In genomic region chr13:48260970-48261369, GRCh38 we compare ENCODE assay signal across 32 cellular contexts.
"Had no signal": no experiment of that assay in that cellular context is flagged by ENCODE, and none has a peak within 500 bp of the region (broad histone marks: within the 10 kb centered on the region; RNA-seq: fewer than 3 reads in every experiment).

No MANE protein-coding gene starts in this region.

- H3K4me3 Mint-ChIP-seq: activated B cell treated with CpG ODN at 0.5 μM for 24 hours; activated CD8-positive, alpha-beta T cell treated with anti-CD3 and anti-CD28 coated beads for 36 hours; activated T-cell treated with anti-CD3 and anti-CD28 coated beads, Interleukin-2, amount 50 U/mL, for 4 hours; activated T-helper 17 cell treated with anti-CD3 and anti-CD28 coated beads, Interleukin-2, amount 50 U/mL, for 72 hours; effector memory CD8-positive, alpha-beta T cell; T-helper 17 cell; T-helper 2 cell treated with Interferon-gamma antibody and Interleukin-4, amounts not matched to agents 5 μg/mL and 100 μg/mL, for 36 hours had no signal

- DNase-seq: activated B cell treated with CpG ODN at 0.5 μM for 24 hours; activated CD4-positive, alpha-beta T cell treated with anti-CD3 and anti-CD28 coated beads for 48 hours; activated CD4-positive, alpha-beta T cell treated with anti-CD3 and anti-CD28 coated beads, Interleukin-2, amount 50 U/mL, for 1 hour; activated CD4-positive, alpha-beta T cell treated with anti-CD3 and anti-CD28 coated beads, Interleukin-2, amount 50 U/mL, for 48 hours; activated CD8-positive, alpha-beta memory T cell treated with anti-CD3 and anti-CD28 coated beads for 24 hours; activated CD8-positive, alpha-beta T cell treated with anti-CD3 and anti-CD28 coated beads for 36 hours; activated effector memory CD4-positive, alpha-beta T cell treated with Interleukin-2 at 50 U/mL for 16 hours; activated gamma-delta T cell treated with Interleukin-2 at 50 U/mL for 16 hours; activated naive CD4-positive, alpha-beta T cell treated with Interleukin-2 at 50 U/mL for 16 hours; activated T-cell treated with anti-CD3 and anti-CD28 coated beads, Interleukin-2, amount 50 U/mL, for 4 hours; adrenal gland; amygdala; aorta; body of pancreas; caudate nucleus; cortex of kidney; dermis blood vessel endothelial cell; effector CD4-positive, alpha-beta T cell; effector memory CD8-positive, alpha-beta T cell; erythroblast; foreskin keratinocyte; heart right ventricle; T-helper 1 cell; T-helper 17 cell; T1000; WERI-Rb-1 had no signal

- H3K9me3 ChIP-seq: adrenal gland, body of pancreas, esophagus muscularis mucosa, gastroesophageal sphincter, heart right ventricle had no signal

- H3K27ac Mint-ChIP-seq: activated B cell treated with CpG ODN at 0.5 μM for 24 hours; activated naive CD4-positive, alpha-beta T cell treated with anti-CD3 and anti-CD28 coated beads, Interleukin-2, amount 50 U/mL, for 72 hours; activated T-helper 17 cell treated with anti-CD3 and anti-CD28 coated beads, Interleukin-2, amount 50 U/mL, for 72 hours; T-helper 2 cell treated with Interferon-gamma antibody and Interleukin-4, amounts not matched to agents 5 μg/mL and 100 μg/mL, for 36 hours had no signal

- H3K27ac ChIP-seq: adrenal gland, body of pancreas, esophagus muscularis mucosa, foreskin keratinocyte, gastroesophageal sphincter, heart right ventricle, WERI-Rb-1 had no signal

- H3K4me1 ChIP-seq: foreskin keratinocyte had no signal

- H3K9me3 Mint-ChIP-seq: activated B cell treated with CpG ODN at 0.5 μM for 24 hours; activated CD8-positive, alpha-beta T cell treated with anti-CD3 and anti-CD28 coated beads for 36 hours; activated naive CD4-positive, alpha-beta T cell treated with anti-CD3 and anti-CD28 coated beads, Interleukin-2, amount 50 U/mL, for 72 hours; activated T-cell treated with anti-CD3 and anti-CD28 coated beads, Interleukin-2, amount 50 U/mL, for 4 hours; activated T-helper 17 cell treated with anti-CD3 and anti-CD28 coated beads, Interleukin-2, amount 50 U/mL, for 72 hours; effector memory CD8-positive, alpha-beta T cell; T-helper 2 cell treated with Interferon-gamma antibody and Interleukin-4, amounts not matched to agents 5 μg/mL and 100 μg/mL, for 36 hours had no signal

- H3K27me3 ChIP-seq: adrenal gland, body of pancreas, esophagus muscularis mucosa, foreskin keratinocyte, gastroesophageal sphincter, heart right ventricle had no signal

- ATAC-seq: activated CD4-positive, CD25-positive, alpha-beta regulatory T cell treated with anti-CD3 and anti-CD28 coated beads, Interleukin-2, amount 50 U/mL, for 24 hours; activated CD8-positive, alpha-beta T cell treated with anti-CD3 and anti-CD28 coated beads for 36 hours; activated naive CD4-positive, alpha-beta T cell treated with anti-CD3 and anti-CD28 coated beads, Interleukin-2, amount 50 U/mL, for 72 hours; activated T-cell treated with anti-CD3 and anti-CD28 coated beads, Interleukin-2, amount 50 U/mL, for 4 hours; activated T-helper 17 cell treated with anti-CD3 and anti-CD28 coated beads, Interleukin-2, amount 50 U/mL, for 72 hours; body of pancreas; effector memory CD8-positive, alpha-beta T cell; foreskin keratinocyte; gastroesophageal sphincter; heart right ventricle; T-helper 17 cell had no signal

- H3K4me3 ChIP-seq: adrenal gland, body of pancreas, esophagus muscularis mucosa, gastroesophageal sphincter, heart right ventricle had no signal

- H3K27me3 Mint-ChIP-seq: activated B cell treated with CpG ODN at 0.5 μM for 24 hours; activated CD8-positive, alpha-beta T cell treated with anti-CD3 and anti-CD28 coated beads for 36 hours; activated T-helper 17 cell treated with anti-CD3 and anti-CD28 coated beads, Interleukin-2, amount 50 U/mL, for 72 hours; effector memory CD8-positive, alpha-beta T cell; T-helper 17 cell had no signal

- H3K36me3 ChIP-seq: WERI-Rb-1 had no signal
